Comparison of ENCODE assay signal across 1 cellular context in the genomic region with DNA sequence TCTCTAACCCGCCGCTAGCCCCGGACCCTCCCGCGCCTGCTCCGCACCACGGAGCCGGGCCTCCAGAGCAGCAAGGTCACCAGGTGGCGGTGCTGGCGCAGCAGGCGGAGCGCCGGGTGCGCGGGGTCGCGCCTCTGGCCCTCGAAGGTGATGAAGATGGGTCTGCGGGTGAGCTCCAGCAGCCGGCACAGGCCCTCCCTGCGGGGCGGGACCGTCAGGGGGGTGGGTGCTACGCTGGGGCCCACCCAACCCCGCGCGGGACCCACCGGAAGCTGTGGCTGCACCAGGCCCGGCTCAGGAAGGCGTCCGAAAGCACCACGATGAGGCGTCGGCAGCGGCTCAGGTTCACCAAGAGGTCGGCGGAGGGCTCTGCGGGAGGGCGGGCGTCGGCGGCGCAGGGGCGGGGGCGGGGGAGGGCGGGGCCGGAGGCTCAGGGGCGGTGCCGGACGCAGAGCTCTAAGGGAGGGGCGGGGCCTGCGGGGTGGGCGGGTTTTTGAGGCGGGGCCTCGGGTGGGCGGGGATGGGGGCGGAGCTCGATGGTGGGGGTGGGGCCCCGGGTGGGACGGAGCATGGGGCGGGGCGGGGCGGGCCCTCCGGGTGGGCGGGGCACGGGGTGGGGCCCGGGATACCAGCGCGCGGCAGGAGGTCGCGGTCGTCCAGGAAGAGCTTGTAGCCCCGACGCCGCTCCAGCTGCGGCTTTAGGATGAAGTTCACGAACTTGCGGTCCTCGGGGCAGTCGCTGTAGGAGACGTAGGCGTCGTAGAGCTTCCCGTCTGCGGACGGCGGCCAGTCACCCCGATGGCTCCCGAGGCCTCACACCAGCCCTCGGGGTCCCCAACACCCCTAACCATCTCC.
TF ChIP-seq lines count a peak whose summit lies in the region.

No MANE protein-coding gene starts in this region.

TF ChIP-seq in HepG2, 621 proteins besides CTCF, POLR2A, EP300 and RAD21:
- TF ChIP-seq HOXA3 (CRISPR knock-in tag; IDR thresholded peaks at IDR 0.05) (peak; percentile 28; the same call in 1 of the 2 replicates), MIXL1 (CRISPR knock-in tag; IDR thresholded peaks at IDR 0.05) (no peak), XBP1 (CRISPR knock-in tag; IDR thresholded peaks at IDR 0.05) (no peak), RBFOX2 (IDR thresholded peaks at IDR 0.05; ENCODE audit: low read depth, low read length) (peak; percentile 7; the same call in 1 of the 2 replicates)
